ENCODE assay signal across 18 cellular contexts in genomic region chr11:33490842-33491370, GRCh38.
"Had no signal": no experiment of that assay in that cellular context is flagged by ENCODE, and none has a peak within 500 bp of the region (broad histone marks: within the 10 kb centered on the region; RNA-seq: fewer than 3 reads in every experiment).

No MANE protein-coding gene starts in this region.

- H3K27me3 ChIP-seq: ovary had no signal

- H3K9me3 ChIP-seq: gastrocnemius medialis, ovary, sigmoid colon, spleen, suprapubic skin had no signal

- H3K4me1 ChIP-seq: gastrocnemius medialis, sigmoid colon, spleen, suprapubic skin had no signal

- H3K4me3 ChIP-seq: gastrocnemius medialis, lung, ovary, sigmoid colon, spleen, suprapubic skin had no signal

- H3K36me3 ChIP-seq: gastrocnemius medialis, ovary, sigmoid colon, spleen, suprapubic skin had no signal

- H3K27ac ChIP-seq: epithelial cell of prostate, gastrocnemius medialis, ovary, sigmoid colon, spleen, suprapubic skin, VCaP had no signal

- ATAC-seq: effector memory CD8-positive, alpha-beta T cell; gastrocnemius medialis had no signal

- DNase-seq: activated CD4-positive, alpha-beta T cell treated with anti-CD3 and anti-CD28 coated beads for 1 hour; activated CD4-positive, alpha-beta T cell treated with anti-CD3 and anti-CD28 coated beads, Interleukin-2, amount 50 U/mL, for 4 hours; activated naive CD4-positive, alpha-beta T cell; activated naive CD8-positive, alpha-beta T cell treated with anti-CD3 and anti-CD28 coated beads, Interleukin-2, amount 10 ng/mL, durations not matched to agents 7 days and 5 days; activated T-cell treated with anti-CD3 and anti-CD28 coated beads for 4 hours; aorta; dermis blood vessel endothelial cell; effector memory CD8-positive, alpha-beta T cell; gastrocnemius medialis; islet precursor cell; midbrain; ovary; sigmoid colon; spleen had no signal
